Comparison of ENCODE assay signal across 1 cellular context in genomic region chrX:99719140-99719539, GRCh38.
TF ChIP-seq lines count a peak whose summit lies in the region.

No MANE protein-coding gene starts in this region.

TF ChIP-seq in GM23338, 12 proteins besides CTCF, POLR2A, EP300 and RAD21 (continued from another document):
- TF ChIP-seq ZNF462 (CRISPR knock-in tag; IDR thresholded peaks at IDR 0.05): no peak
- no peak for TF ChIP-seq NANOG (IDR thresholded peaks at IDR 0.05; ENCODE audit: borderline replicate concordance)
- TF ChIP-seq JUNB (IDR thresholded peaks at IDR 0.05; ENCODE audit: unreplicated experiment): no peak
- TF ChIP-seq ETS1 (IDR thresholded peaks at IDR 0.05): no peak
- no peak for TF ChIP-seq EZH2phosphoT487 (IDR thresholded peaks at IDR 0.05; ENCODE audit: unreplicated experiment)
- TF ChIP-seq ZNF114 (CRISPR knock-in tag; IDR thresholded peaks at IDR 0.05): no peak
- no peak for TF ChIP-seq STAT1 (IDR thresholded peaks at IDR 0.05; ENCODE audit: unreplicated experiment)
- TF ChIP-seq EZH2 (IDR thresholded peaks at IDR 0.05; ENCODE audit: low read depth, unreplicated experiment): no peak
- TF ChIP-seq ZNF331 (CRISPR knock-in tag; IDR thresholded peaks at IDR 0.05; ENCODE audit: low read depth): no peak
- TF ChIP-seq, protein P1, sequence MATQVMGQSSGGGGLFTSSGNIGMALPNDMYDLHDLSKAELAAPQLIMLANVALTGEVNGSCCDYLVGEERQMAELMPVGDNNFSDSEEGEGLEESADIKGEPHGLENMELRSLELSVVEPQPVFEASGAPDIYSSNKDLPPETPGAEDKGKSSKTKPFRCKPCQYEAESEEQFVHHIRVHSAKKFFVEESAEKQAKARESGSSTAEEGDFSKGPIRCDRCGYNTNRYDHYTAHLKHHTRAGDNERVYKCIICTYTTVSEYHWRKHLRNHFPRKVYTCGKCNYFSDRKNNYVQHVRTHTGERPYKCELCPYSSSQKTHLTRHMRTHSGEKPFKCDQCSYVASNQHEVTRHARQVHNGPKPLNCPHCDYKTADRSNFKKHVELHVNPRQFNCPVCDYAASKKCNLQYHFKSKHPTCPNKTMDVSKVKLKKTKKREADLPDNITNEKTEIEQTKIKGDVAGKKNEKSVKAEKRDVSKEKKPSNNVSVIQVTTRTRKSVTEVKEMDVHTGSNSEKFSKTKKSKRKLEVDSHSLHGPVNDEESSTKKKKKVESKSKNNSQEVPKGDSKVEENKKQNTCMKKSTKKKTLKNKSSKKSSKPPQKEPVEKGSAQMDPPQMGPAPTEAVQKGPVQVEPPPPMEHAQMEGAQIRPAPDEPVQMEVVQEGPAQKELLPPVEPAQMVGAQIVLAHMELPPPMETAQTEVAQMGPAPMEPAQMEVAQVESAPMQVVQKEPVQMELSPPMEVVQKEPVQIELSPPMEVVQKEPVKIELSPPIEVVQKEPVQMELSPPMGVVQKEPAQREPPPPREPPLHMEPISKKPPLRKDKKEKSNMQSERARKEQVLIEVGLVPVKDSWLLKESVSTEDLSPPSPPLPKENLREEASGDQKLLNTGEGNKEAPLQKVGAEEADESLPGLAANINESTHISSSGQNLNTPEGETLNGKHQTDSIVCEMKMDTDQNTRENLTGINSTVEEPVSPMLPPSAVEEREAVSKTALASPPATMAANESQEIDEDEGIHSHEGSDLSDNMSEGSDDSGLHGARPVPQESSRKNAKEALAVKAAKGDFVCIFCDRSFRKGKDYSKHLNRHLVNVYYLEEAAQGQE (IDR thresholded peaks at IDR 0.05; ENCODE audit: unreplicated experiment): no peak
- TF ChIP-seq CREB1 (CRISPR knock-in tag; IDR thresholded peaks at IDR 0.05; ENCODE audit: low read depth): no peak
